ENCODE assay signal across 27 cellular contexts in the genomic region with DNA sequence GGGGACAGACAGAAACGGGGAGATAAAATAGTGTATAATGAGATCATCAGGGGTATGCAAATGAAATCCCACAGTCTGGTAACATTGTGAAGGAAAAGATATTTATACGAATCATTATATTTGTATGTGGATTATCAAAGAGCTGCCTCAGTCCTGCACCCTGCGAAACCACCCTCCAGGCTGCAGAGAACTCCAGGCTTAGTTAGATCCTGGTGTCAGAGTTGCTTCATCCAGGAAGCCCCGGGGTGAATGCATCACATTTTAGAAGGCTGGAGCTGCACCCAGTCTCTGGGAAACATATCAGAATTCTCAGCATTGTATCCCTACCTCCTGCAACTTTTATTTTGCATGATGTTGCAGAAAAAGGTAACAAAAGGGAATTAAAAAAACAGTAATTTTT.
"Had no signal": no experiment of that assay in that cellular context is flagged by ENCODE, and none has a peak within 500 bp of the region (broad histone marks: within the 10 kb centered on the region; RNA-seq: fewer than 3 reads in every experiment).

No MANE protein-coding gene starts in this region.

- H2AFZ ChIP-seq: PC-9 had no signal

- H3K36me3 ChIP-seq: brain microvascular endothelial cell, MG63 had no signal

- FAIRE-seq: RCC 7860 had no signal

- H3K4me2 ChIP-seq: PC-9 had no signal

- H3K9me3 ChIP-seq: MG63 had no signal

- DNase-seq: activated CD4-positive, alpha-beta T cell treated with anti-CD3 and anti-CD28 coated beads for 1 hour; activated CD4-positive, alpha-beta T cell treated with anti-CD3 and anti-CD28 coated beads for 48 hours; activated CD4-positive, alpha-beta T cell treated with anti-CD3 and anti-CD28 coated beads, Interleukin-2, amount 50 U/mL, for 4 hours; activated effector memory CD4-positive, alpha-beta T cell treated with anti-CD3 and anti-CD28 coated beads, Interleukin-2, amount 50 U/mL, for 16 hours; activated naive CD4-positive, alpha-beta T cell; activated naive CD4-positive, alpha-beta T cell treated with anti-CD3 and anti-CD28 coated beads, Interleukin-2, amount 50 U/mL, for 16 hours; activated naive CD8-positive, alpha-beta T cell treated with anti-CD3 and anti-CD28 coated beads for 36 hours; activated T-cell treated with anti-CD3 and anti-CD28 coated beads, Interleukin-2, amount 50 U/mL, for 1 hour; activated T-cell treated with anti-CD3 and anti-CD28 coated beads, Interleukin-2, amount 50 U/mL, for 72 hours; amniotic stem cell; aorta; brain microvascular endothelial cell; MG63; MV-4-11; NCI-H1092; NCI-H1436 treated with DMSO at 0.1 percent for 48 hours; NCI-H1694 treated with DMSO at 0.1 percent for 48 hours; NCI-H345; NCI-H524 treated with DMSO at 0.1 percent for 48 hours; NCI-H748 treated with DMSO at 0.1 percent for 48 hours; PC-9; Right ventricle myocardium superior; SW 1271 had no signal

- H3K27ac ChIP-seq: brain microvascular endothelial cell, PC-9, VCaP had no signal

- ATAC-seq: activated CD8-positive, alpha-beta T cell treated with anti-CD3 and anti-CD28 coated beads for 36 hours; activated T-cell treated with anti-CD3 and anti-CD28 coated beads, Interleukin-2, amount 50 U/mL, for 72 hours; activated T-helper 17 cell treated with anti-CD3 and anti-CD28 coated beads, Interleukin-2, amount 50 U/mL, for 72 hours had no signal

- H3K27ac Mint-ChIP-seq: activated CD8-positive, alpha-beta T cell treated with anti-CD3 and anti-CD28 coated beads for 36 hours; activated naive CD8-positive, alpha-beta T cell treated with anti-CD3 and anti-CD28 coated beads for 36 hours; activated T-cell treated with anti-CD3 and anti-CD28 coated beads, Interleukin-2, amount 50 U/mL, for 72 hours; activated T-helper 17 cell treated with anti-CD3 and anti-CD28 coated beads, Interleukin-2, amount 50 U/mL, for 72 hours had no signal

- H3K4me3 ChIP-seq: MG63, PC-9 had no signal

- H3K4me3 Mint-ChIP-seq: activated CD8-positive, alpha-beta T cell treated with anti-CD3 and anti-CD28 coated beads for 36 hours; activated naive CD8-positive, alpha-beta T cell treated with anti-CD3 and anti-CD28 coated beads for 36 hours; activated T-cell treated with anti-CD3 and anti-CD28 coated beads, Interleukin-2, amount 50 U/mL, for 72 hours; activated T-helper 17 cell treated with anti-CD3 and anti-CD28 coated beads, Interleukin-2, amount 50 U/mL, for 72 hours had no signal

- H3K27me3 ChIP-seq: brain microvascular endothelial cell, MG63 had no signal

- H3K4me1 Mint-ChIP-seq: activated T-helper 17 cell treated with anti-CD3 and anti-CD28 coated beads, Interleukin-2, amount 50 U/mL, for 72 hours had no signal

- H3K9me3 Mint-ChIP-seq: activated CD8-positive, alpha-beta T cell treated with anti-CD3 and anti-CD28 coated beads for 36 hours; activated naive CD8-positive, alpha-beta T cell treated with anti-CD3 and anti-CD28 coated beads for 36 hours; activated T-helper 17 cell treated with anti-CD3 and anti-CD28 coated beads, Interleukin-2, amount 50 U/mL, for 72 hours had no signal

- H3K36me3 Mint-ChIP-seq: activated naive CD8-positive, alpha-beta T cell treated with anti-CD3 and anti-CD28 coated beads for 36 hours had no signal

- H3K27me3 Mint-ChIP-seq: activated CD8-positive, alpha-beta T cell treated with anti-CD3 and anti-CD28 coated beads for 36 hours; activated naive CD8-positive, alpha-beta T cell treated with anti-CD3 and anti-CD28 coated beads for 36 hours; activated T-helper 17 cell treated with anti-CD3 and anti-CD28 coated beads, Interleukin-2, amount 50 U/mL, for 72 hours had no signal
